ENCODE assay signal across 23 cellular contexts in the genomic region with DNA sequence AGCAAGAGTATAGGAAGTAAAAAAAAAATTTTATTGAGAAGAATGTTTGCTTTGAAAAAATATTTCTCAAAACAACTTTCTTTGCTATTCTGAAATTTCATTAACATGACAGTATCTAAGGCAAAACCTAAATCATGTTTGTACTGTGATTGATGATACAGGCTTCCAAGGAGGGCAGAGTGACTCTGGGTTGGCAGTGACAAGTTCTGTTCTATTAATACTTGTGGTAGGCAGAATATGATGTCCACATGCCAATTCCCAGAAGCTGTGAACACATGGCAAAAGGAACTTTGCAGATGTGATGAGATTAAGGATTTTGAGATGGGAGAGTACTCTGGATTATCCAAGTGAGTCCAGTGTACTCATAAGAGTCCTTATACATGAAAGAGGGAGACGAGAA. TPM values are rescaled to one million over a fixed set of nuclear protein-coding genes. Genes with fewer than 3 reads are reported as not detected.
DNase-seq lines count a peak whose midpoint lies in the region; ATAC-seq and TF ChIP-seq lines count a peak whose summit lies in the region.
"Had no signal": no experiment of that assay in that cellular context is flagged by ENCODE, and none has a peak within 500 bp of the region (broad histone marks: within the 10 kb centered on the region; RNA-seq: fewer than 3 reads in every experiment).

No MANE protein-coding gene starts in this region.

- DNase-seq in NCI-H82 (lab: John Stamatoyannopoulos, UW) (peak; percentile 2), NCI-H82 treated with DMSO at 0.1 percent for 48 hours (lab: John Stamatoyannopoulos, UW; ENCODE audit: unreplicated experiment) (no peak), heart left ventricle (no peak), left cardiac atrium (no peak), myocyte (ENCODE audit: low read depth) (peak; percentile 47), gastrocnemius medialis (no peak)
- no peak for DNase-seq in activated CD4-positive, alpha-beta T cell treated with anti-CD3 and anti-CD28 coated beads, Interleukin-2, amount 50 U/mL, for 48 hours
- DNase-seq: Caco-2; CD4-positive, CD25-positive, alpha-beta regulatory T cell; CD8-positive, alpha-beta T cell; DMS 273 treated with DMSO at 0.1 percent for 48 hours; DMS79; EL; GDM1; H9; HFFc6 had no signal

- H3K27ac ChIP-seq in heart left ventricle (no peak overlapping the region), gastrocnemius medialis (no peak overlapping the region)
- H3K27ac ChIP-seq: 22Rv1, BLaER1, C4-2B had no signal

- peaks cover 0 to 42% (median 13%) of the 10 kb centered on the region in 9 donors for H3K36me3 ChIP-seq in heart left ventricle
- peaks cover 0 to 10% of the 10 kb centered on the region in 2 donors for H3K36me3 ChIP-seq in gastrocnemius medialis

- H3K4me3 ChIP-seq in heart left ventricle (no peak overlapping the region), gastrocnemius medialis (no peak overlapping the region)
- H3K4me3 ChIP-seq: BLaER1, GM12878, GM23338 had no signal

- H3K9me3 ChIP-seq in heart left ventricle (peaks cover 0 to 4% (median 0%) of the 10 kb centered on the region in 12 donors), gastrocnemius medialis (no peaks in the 10 kb centered on the region)
- H3K9me3 ChIP-seq: BLaER1, Caco-2 had no signal

- TF ChIP-seq POLR2A in heart left ventricle (IDR thresholded peaks at IDR 0.05) (no peak), gastrocnemius medialis (IDR thresholded peaks at IDR 0.05) (no peak)

- H3K27me3 ChIP-seq in heart left ventricle, result no peaks in the 10 kb centered on the region
- H3K27me3 ChIP-seq in gastrocnemius medialis, result no peaks in the 10 kb centered on the region
- H3K27me3 ChIP-seq: BLaER1 had no signal

- 92 to 96% (median 93%) methylated on average over 1 of the region's 1 CpG for WGBS in heart left ventricle, 4 donors

- in situ Hi-C loops in gastrocnemius medialis (cut with MboI; ENCODE audit: low sequenced_read_pairs in 4 of 4), result no loop called here

- TF ChIP-seq CTCF in heart left ventricle (IDR thresholded peaks at IDR 0.05) (no peak), gastrocnemius medialis (IDR thresholded peaks at IDR 0.05 in 4 of 5, conservative IDR thresholded peaks at IDR 0.05 in 1 of 5) (no peak)

- H3K4me1 ChIP-seq in heart left ventricle (no peaks in the 10 kb centered on the region), gastrocnemius medialis (no peaks in the 10 kb centered on the region)
- H3K4me1 ChIP-seq: BLaER1 had no signal

- intact Hi-C loops in heart left ventricle (cut with DNase I), result loop anchor here in 1 of 10 donors (10.0 kb wide), 1 partner anchor 59 kb away; no protein-coding TSS in a partner anchor
- intact Hi-C loops in left cardiac atrium (cut with DNase I), result no loop called here
- intact Hi-C loops in gastrocnemius medialis (cut with DNase I; ENCODE audit: low total_unique reads), result no loop called here

- ATAC-seq in heart left ventricle (peak; percentile 56 to 80 (median 76)), left cardiac atrium (no peak), gastrocnemius medialis (peak; percentile 52 to 55), HG03439 (IDR thresholded peaks at IDR 0.05; ENCODE audit: unreplicated experiment) (no peak)
- ATAC-seq: CD8-positive, alpha-beta T cell; GM12878; GM23338; HCT116 had no signal

RNA-seq across cellular contexts. Expression of a gene that starts 16.6 kb away (rescaled TPM):
- total RNA-seq in heart left ventricle (1 to 10 TPM; 1.5 to 6.4 (median 3.2) TPM), left cardiac atrium (1 to 10 TPM; 3.5 to 3.7 TPM), myocyte (0.67 and 0.83 TPM in 2 replicates), gastrocnemius medialis (1 to 10 TPM in 3 of 4 donors, under 1 TPM in 1; 0.49 to 3.1 (median 2.1) TPM)
- polyA plus RNA-seq in heart left ventricle, result 1 to 10 TPM; 1.8 to 2.3 TPM
- polyA plus RNA-seq in myocyte (2012), result 1.3 TPM

RNA-seq across cellular contexts. Expression of a gene that starts 53.3 kb away (rescaled TPM):
- total RNA-seq in heart left ventricle (10 to 100 TPM; 26.2 to 43.8 (median 34.5) TPM), left cardiac atrium (10 to 100 TPM; 34.4 to 36.1 TPM), myocyte (20.2 and 28.5 TPM in 2 replicates), gastrocnemius medialis (10 to 100 TPM; 24.4 to 49.3 (median 32.5) TPM)
- polyA plus RNA-seq in heart left ventricle, result 10 to 100 TPM; 42.0 to 58.9 TPM
- polyA plus RNA-seq in myocyte (2012), result 41.6 TPM

RNA-seq across cellular contexts. Expression of a gene that starts 53.3 kb away (rescaled TPM):
- total RNA-seq in heart left ventricle, result 10 to 100 TPM; 37.8 to 51.9 (median 48.0) TPM
- polyA plus RNA-seq in heart left ventricle, result 10 to 100 TPM; 56.8 to 75.0 TPM
- 10 to 100 TPM; 31.2 to 42.1 TPM for total RNA-seq in left cardiac atrium
- total RNA-seq in myocyte, result 60.5 and 60.9 TPM in 2 replicates
- 56.8 TPM for polyA plus RNA-seq in myocyte (2012)
- total RNA-seq in gastrocnemius medialis, result 10 to 100 TPM; 35.3 to 58.6 (median 45.6) TPM

RNA-seq across cellular contexts. Expression of a gene that starts 53.6 kb away (rescaled TPM):
- total RNA-seq in heart left ventricle, result 10 to 100 TPM; 17.4 to 25.8 (median 20.9) TPM
- polyA plus RNA-seq in heart left ventricle, result 10 to 100 TPM in 1 of 2 donors, 1 to 10 TPM in 1; 6.7 to 15.6 TPM
- 10 to 100 TPM; 15.0 to 17.4 TPM for total RNA-seq in left cardiac atrium
- total RNA-seq in myocyte, result 30.6 and 40.4 TPM in 2 replicates
- polyA plus RNA-seq in myocyte (2012), result 15.2 TPM
- 10 to 100 TPM in 3 of 4 donors, 1 to 10 TPM in 1; 7.3 to 18.3 (median 11.9) TPM for total RNA-seq in gastrocnemius medialis

Comparison
In these comparisons a context has a peak if more than half of its experiments do, and no peak if none do; other contexts are left out.
1. DNase-seq: peak in NCI-H82 (single experiment) and myocyte (single experiment); none in NCI-H82 treated with DMSO at 0.1 percent for 48 hours (single experiment), heart left ventricle (0 of 5), left cardiac atrium (single experiment), gastrocnemius medialis (0 of 2) and activated CD4-positive, alpha-beta T cell treated with anti-CD3 and anti-CD28 coated beads, Interleukin-2, amount 50 U/mL, for 48 hours (0 of 2).
2. ATAC-seq: peak in heart left ventricle (4 of 4) and gastrocnemius medialis (2 of 2); none in left cardiac atrium (0 of 2) and HG03439 (single experiment).